In the genomic region with DNA sequence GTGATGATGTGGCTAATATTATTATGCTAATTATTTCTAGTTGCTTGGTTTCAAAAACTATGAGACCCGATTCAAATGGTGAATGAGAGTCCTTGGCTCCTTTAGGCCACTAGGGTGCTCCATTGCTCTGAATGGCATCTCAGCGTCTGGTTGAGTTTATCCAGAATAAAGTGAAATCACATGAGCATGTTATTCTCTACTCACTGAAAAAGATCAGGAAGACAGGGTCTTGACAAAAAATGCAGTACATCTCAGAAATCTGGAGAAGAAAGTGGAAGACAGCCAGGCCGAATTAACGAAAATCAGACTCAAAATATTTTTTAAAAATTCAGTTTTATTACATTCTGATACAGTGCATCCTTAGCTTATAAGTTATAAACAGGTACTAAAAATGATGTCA, we compare ENCODE assay signal across 8 cellular contexts.
DNase-seq lines count a peak whose midpoint lies in the region; ATAC-seq and TF ChIP-seq lines count a peak whose summit lies in the region.

No MANE protein-coding gene starts in this region.

- H4K20me1 ChIP-seq in GM23338 (replicated peaks; ENCODE audit: insufficient read depth) (no peaks in the 10 kb centered on the region), neural progenitor cell (ENCODE audit: low read depth) (no peaks in the 10 kb centered on the region)

- H3K4me1 ChIP-seq in GM23338 (ENCODE audit: insufficient read depth) (no peaks in the 10 kb centered on the region), RWPE2 (ENCODE audit: insufficient read depth, poor library complexity, severe bottlenecking) (peaks cover 29% of the 10 kb centered on the region), neural progenitor cell (peaks cover 30% of the 10 kb centered on the region)

- no peaks in the 10 kb centered on the region for H3K9me2 ChIP-seq in GM23338 (ENCODE audit: insufficient read depth)

- H3K27ac ChIP-seq in 22Rv1 (no peak overlapping the region), GM23338 (ENCODE audit: low read depth) (no peak overlapping the region), RWPE2 (ENCODE audit: poor library complexity, severe bottlenecking) (peak overlapping the region; percentile 100), neural progenitor cell (no peak overlapping the region)

- DNase-seq in GM03348 (ENCODE audit: low spot score): peak; percentile 82
- peak; percentile 70 for DNase-seq in GM23338 (ENCODE audit: low spot score)
- DNase-seq in KBM-7: peak; percentile 32
- no peak for DNase-seq in RWPE2 (ENCODE audit: low spot score)
- peak; percentile 70 for DNase-seq in fibroblast of gingiva (ENCODE audit: low read depth)
- peak; percentile 70 for DNase-seq in neural progenitor cell (ENCODE audit: low spot score)
- DNase-seq in UCSD-AML1 (lab: John Stamatoyannopoulos, UW; ENCODE audit: unreplicated experiment): no peak

- TF ChIP-seq CTCF in 22Rv1 (IDR thresholded peaks at IDR 0.05) (peak; percentile 88), GM23338 (conservative IDR thresholded peaks at IDR 0.05; ENCODE audit: low read depth in 2 of 2) (peak; percentile 88 to 95), RWPE2 (IDR thresholded peaks at IDR 0.05; ENCODE audit: poor library complexity, severe bottlenecking) (peak; percentile 98), neural progenitor cell (IDR thresholded peaks at IDR 0.05) (peak; percentile 87)

- H3K27me3 Mint-ChIP-seq in GM23338 (ENCODE audit: insufficient read depth, low read depth, poor library complexity): peaks cover 6% of the 10 kb centered on the region
- H3K27me3 Mint-ChIP-seq in neural progenitor cell (ENCODE audit: insufficient read depth, low read depth): peaks cover 6% of the 10 kb centered on the region

- H3K36me3 ChIP-seq in GM23338 (ENCODE audit: insufficient read depth) (no peaks in the 10 kb centered on the region), RWPE2 (ENCODE audit: low read depth) (no peaks in the 10 kb centered on the region), neural progenitor cell (no peaks in the 10 kb centered on the region)

- peak; percentile 73 for ATAC-seq in GM23338
- ATAC-seq in RWPE2 (ENCODE audit: low read depth): peak; percentile 50; the same call in 2 of the 3 replicates

- H3K9me3 Mint-ChIP-seq in GM23338 (peaks cover 9% of the 10 kb centered on the region), neural progenitor cell (peaks cover 11% of the 10 kb centered on the region)

- H3K4me3 ChIP-seq in GM23338: no peak overlapping the region
- H3K4me3 ChIP-seq in RWPE2 (ENCODE audit: severe bottlenecking): no peak overlapping the region
- no peak overlapping the region for H3K4me3 ChIP-seq in neural progenitor cell

- H3K79me2 ChIP-seq in GM23338 (replicated peaks; ENCODE audit: insufficient read depth) (no peaks in the 10 kb centered on the region), neural progenitor cell (ENCODE audit: low read depth) (no peaks in the 10 kb centered on the region)

- in situ Hi-C loops in KBM-7 (cut with MboI; ENCODE audit: low pct_unique_long_range_greater_than_20kb, low sequenced_read_pairs): no loop called here

- H3K27me3 ChIP-seq in GM23338 (ENCODE audit: insufficient read depth) (peaks cover 7% of the 10 kb centered on the region; the same call in 1 of the 2 replicates), RWPE2 (ENCODE audit: insufficient read depth, poor library complexity, severe bottlenecking) (no peaks in the 10 kb centered on the region), neural progenitor cell (no peaks in the 10 kb centered on the region)

- no peak overlapping the region for H3K9ac ChIP-seq in neural progenitor cell

- no peak overlapping the region for H3K4me3 Mint-ChIP-seq in GM23338
- no peak overlapping the region for H3K4me3 Mint-ChIP-seq in neural progenitor cell

- H3F3A ChIP-seq in GM23338 (replicated peaks; ENCODE audit: low read depth) (no peaks in the 10 kb centered on the region), neural progenitor cell (ENCODE audit: low read depth) (no peaks in the 10 kb centered on the region)

- H3K4me1 Mint-ChIP-seq in GM23338 (peaks cover 7% of the 10 kb centered on the region), neural progenitor cell (peaks cover 32% of the 10 kb centered on the region)

- H3K36me3 Mint-ChIP-seq in GM23338 (ENCODE audit: low read depth) (peaks cover 7% of the 10 kb centered on the region; the same call in 2 of the 3 replicates), neural progenitor cell (peaks cover 2% of the 10 kb centered on the region)

- H2AFZ ChIP-seq in GM23338: no peak overlapping the region
- H2AFZ ChIP-seq in neural progenitor cell (replicated peaks): no peak overlapping the region

- H3K4me2 ChIP-seq in GM23338 (no peak overlapping the region), neural progenitor cell (no peak overlapping the region)

- H3K27ac Mint-ChIP-seq in GM23338 (no peak overlapping the region), neural progenitor cell (no peak overlapping the region)

- H3K9me3 ChIP-seq in RWPE2 (ENCODE audit: severe bottlenecking) (no peaks in the 10 kb centered on the region), neural progenitor cell (ENCODE audit: low read depth) (no peaks in the 10 kb centered on the region)

TF ChIP-seq in GM23338, 12 proteins besides CTCF, POLR2A, EP300 and RAD21 (continues in another document):
- TF ChIP-seq EZH2phosphoT487 (IDR thresholded peaks at IDR 0.05; ENCODE audit: unreplicated experiment) (no peak), NANOG (IDR thresholded peaks at IDR 0.05; ENCODE audit: borderline replicate concordance) (no peak), ZNF114 (CRISPR knock-in tag; IDR thresholded peaks at IDR 0.05) (no peak), JUNB (IDR thresholded peaks at IDR 0.05; ENCODE audit: unreplicated experiment) (no peak), CREB1 (CRISPR knock-in tag; IDR thresholded peaks at IDR 0.05; ENCODE audit: low read depth) (no peak), POLR2AphosphoS5 (IDR thresholded peaks at IDR 0.05; ENCODE audit: low read depth) (no peak)
- TF ChIP-seq, protein P1, sequence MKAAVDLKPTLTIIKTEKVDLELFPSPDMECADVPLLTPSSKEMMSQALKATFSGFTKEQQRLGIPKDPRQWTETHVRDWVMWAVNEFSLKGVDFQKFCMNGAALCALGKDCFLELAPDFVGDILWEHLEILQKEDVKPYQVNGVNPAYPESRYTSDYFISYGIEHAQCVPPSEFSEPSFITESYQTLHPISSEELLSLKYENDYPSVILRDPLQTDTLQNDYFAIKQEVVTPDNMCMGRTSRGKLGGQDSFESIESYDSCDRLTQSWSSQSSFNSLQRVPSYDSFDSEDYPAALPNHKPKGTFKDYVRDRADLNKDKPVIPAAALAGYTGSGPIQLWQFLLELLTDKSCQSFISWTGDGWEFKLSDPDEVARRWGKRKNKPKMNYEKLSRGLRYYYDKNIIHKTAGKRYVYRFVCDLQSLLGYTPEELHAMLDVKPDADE (IDR thresholded peaks at IDR 0.05): no peak
- TF ChIP-seq, protein P2, sequence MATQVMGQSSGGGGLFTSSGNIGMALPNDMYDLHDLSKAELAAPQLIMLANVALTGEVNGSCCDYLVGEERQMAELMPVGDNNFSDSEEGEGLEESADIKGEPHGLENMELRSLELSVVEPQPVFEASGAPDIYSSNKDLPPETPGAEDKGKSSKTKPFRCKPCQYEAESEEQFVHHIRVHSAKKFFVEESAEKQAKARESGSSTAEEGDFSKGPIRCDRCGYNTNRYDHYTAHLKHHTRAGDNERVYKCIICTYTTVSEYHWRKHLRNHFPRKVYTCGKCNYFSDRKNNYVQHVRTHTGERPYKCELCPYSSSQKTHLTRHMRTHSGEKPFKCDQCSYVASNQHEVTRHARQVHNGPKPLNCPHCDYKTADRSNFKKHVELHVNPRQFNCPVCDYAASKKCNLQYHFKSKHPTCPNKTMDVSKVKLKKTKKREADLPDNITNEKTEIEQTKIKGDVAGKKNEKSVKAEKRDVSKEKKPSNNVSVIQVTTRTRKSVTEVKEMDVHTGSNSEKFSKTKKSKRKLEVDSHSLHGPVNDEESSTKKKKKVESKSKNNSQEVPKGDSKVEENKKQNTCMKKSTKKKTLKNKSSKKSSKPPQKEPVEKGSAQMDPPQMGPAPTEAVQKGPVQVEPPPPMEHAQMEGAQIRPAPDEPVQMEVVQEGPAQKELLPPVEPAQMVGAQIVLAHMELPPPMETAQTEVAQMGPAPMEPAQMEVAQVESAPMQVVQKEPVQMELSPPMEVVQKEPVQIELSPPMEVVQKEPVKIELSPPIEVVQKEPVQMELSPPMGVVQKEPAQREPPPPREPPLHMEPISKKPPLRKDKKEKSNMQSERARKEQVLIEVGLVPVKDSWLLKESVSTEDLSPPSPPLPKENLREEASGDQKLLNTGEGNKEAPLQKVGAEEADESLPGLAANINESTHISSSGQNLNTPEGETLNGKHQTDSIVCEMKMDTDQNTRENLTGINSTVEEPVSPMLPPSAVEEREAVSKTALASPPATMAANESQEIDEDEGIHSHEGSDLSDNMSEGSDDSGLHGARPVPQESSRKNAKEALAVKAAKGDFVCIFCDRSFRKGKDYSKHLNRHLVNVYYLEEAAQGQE (IDR thresholded peaks at IDR 0.05; ENCODE audit: unreplicated experiment): no peak

Comparison
In these comparisons a context has a peak if more than half of its experiments do, and no peak if none do; other contexts are left out.
1. DNase-seq: peak in GM03348 (single experiment), GM23338 (single experiment), KBM-7 (single experiment), fibroblast of gingiva (single experiment) and neural progenitor cell (single experiment); none in RWPE2 (single experiment) and UCSD-AML1 (single experiment).
2. Peak in every context shown above with its lines, with median percentiles within 50 percentile points of each other: CTCF ChIP-seq.